In the genomic region with DNA sequence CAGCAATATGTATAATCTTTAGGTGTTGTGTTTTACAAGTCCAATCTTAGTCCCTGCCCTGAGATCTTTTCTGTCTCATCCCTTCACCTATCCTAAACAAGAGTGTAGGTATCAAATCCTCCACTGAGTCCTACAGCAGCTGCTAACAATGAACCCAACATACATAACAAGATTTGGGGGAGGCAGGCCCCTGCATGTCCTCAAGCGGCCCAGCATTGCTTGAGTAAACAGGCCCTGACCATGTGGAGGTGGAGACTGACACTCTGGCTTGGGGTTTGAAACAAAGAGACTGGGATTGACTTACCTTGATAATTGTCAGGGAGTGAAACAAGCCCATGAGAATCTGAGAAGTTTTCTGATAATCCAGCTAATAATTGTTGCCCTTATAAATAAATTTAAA, we compare ENCODE assay signal across 17 cellular contexts.
"Had no signal": no experiment of that assay in that cellular context is flagged by ENCODE, and none has a peak within 500 bp of the region (broad histone marks: within the 10 kb centered on the region; RNA-seq: fewer than 3 reads in every experiment).

No MANE protein-coding gene starts in this region.

- H3K27me3 ChIP-seq: adrenal gland, gastroesophageal sphincter, neural progenitor cell, ovary, suprapubic skin had no signal

- H3K4me3 ChIP-seq: adrenal gland, coronary artery, gastroesophageal sphincter, left ventricle myocardium inferior, neural progenitor cell, ovary, suprapubic skin had no signal

- H3K36me3 ChIP-seq: adrenal gland, left ventricle myocardium inferior, neural progenitor cell, ovary, suprapubic skin had no signal

- H3K27ac ChIP-seq: adrenal gland, coronary artery, gastroesophageal sphincter, left ventricle myocardium inferior, neural progenitor cell, ovary, suprapubic skin had no signal

- H3K9me3 ChIP-seq: adrenal gland, gastroesophageal sphincter, left ventricle myocardium inferior, ovary, suprapubic skin had no signal

- ATAC-seq: gastroesophageal sphincter, WTC11 had no signal

- H2AFZ ChIP-seq: neural progenitor cell had no signal

- H3K4me2 ChIP-seq: neural progenitor cell had no signal

- H3K9ac ChIP-seq: neural progenitor cell had no signal

- DNase-seq: activated CD4-positive, alpha-beta T cell treated with anti-CD3 and anti-CD28 coated beads, Interleukin-2, amount 10 ng/mL, durations not matched to agents 7 days and 5 days; activated CD8-positive, alpha-beta memory T cell treated with anti-CD3 and anti-CD28 coated beads for 24 hours; activated naive CD4-positive, alpha-beta T cell treated with anti-CD3 and anti-CD28 coated beads, Interleukin-2, amount 10 ng/mL, durations not matched to agents 7 days and 5 days; adrenal gland; central memory CD4-positive, alpha-beta T cell; effector CD4-positive, alpha-beta T cell; kidney; left ventricle myocardium inferior; mesenchymal stem cell; ovary; stimulated activated CD4-positive, alpha-beta T cell treated with anti-CD3 and anti-CD28 coated beads, Interleukin-12 subunit alpha, Interleukin-12 subunit beta, amount 100 ng/mL, for 4 hours; stimulated activated naive CD4-positive, alpha-beta T cell treated with Interleukin-2 at 50 U/mL for 16 hours had no signal

- H3K4me1 ChIP-seq: adrenal gland, left ventricle myocardium inferior, neural progenitor cell, suprapubic skin had no signal
